ENCODE assay signal across 26 cellular contexts in genomic region chr7:52555805-52556204, GRCh38.
"Had no signal": no experiment of that assay in that cellular context is flagged by ENCODE, and none has a peak within 500 bp of the region (broad histone marks: within the 10 kb centered on the region; RNA-seq: fewer than 3 reads in every experiment).

No MANE protein-coding gene starts in this region.

- DNase-seq: IMR-90; Kasumi-1; KG1; MV-4-11; NCI-H1092; NCI-H1105 treated with DMSO at 0.1 percent for 48 hours; NCI-H1417 treated with DMSO at 0.1 percent for 48 hours; NCI-H146; NCI-H1694 treated with DMSO at 0.1 percent for 48 hours; NCI-H1930; NCI-H2081; NCI-H2107; NCI-H2171; NCI-H226; NCI-H446; NCI-H510A; NCI-H524 treated with DMSO at 0.1 percent for 48 hours; NCI-H69; NCI-H774; NK-92 treated with Interleukin-12 subunit alpha and Interleukin-12 subunit beta, amount 100 ng/mL, for 24 hours; SHP77; T-helper 1 cell had no signal

- H3K27ac ChIP-seq: RWPE1 had no signal

- ATAC-seq: HepG2, SK-N-SH treated with all-trans-retinoic acid at 6 μM for 48 hours had no signal

- FAIRE-seq: HepG2, RCC 7860 had no signal
